16 cellular contexts compared by ENCODE assay signal in genomic region chr2:239445771-239446524, GRCh38. TPM values are rescaled to one million over a fixed set of nuclear protein-coding genes. Genes with fewer than 3 reads are reported as not detected.
A peak's percentile ranks its signal among the peaks of the same experiment; 100 is the strongest.
DNase-seq lines count a peak whose midpoint lies in the region; FAIRE-seq and TF ChIP-seq lines count a peak whose summit lies in the region.
"Had no signal": no experiment of that assay in that cellular context is flagged by ENCODE, and none has a peak within 500 bp of the region (broad histone marks: within the 10 kb centered on the region; RNA-seq: fewer than 3 reads in every experiment).

No MANE protein-coding gene starts in this region.

- no peak overlapping the region for H2AFZ ChIP-seq in H9 (ENCODE audit: low read length)

- no peaks in the 10 kb centered on the region for H3K23me2 ChIP-seq in H9 (ENCODE audit: insufficient read length, low read depth, low read length, poor library complexity, severe bottlenecking)

- H3K27me3 ChIP-seq in HL-60 (ENCODE audit: insufficient read depth, poor library complexity, severe bottlenecking) (no peaks in the 10 kb centered on the region), H9 (ENCODE audit: insufficient read depth, low read length) (no peaks in the 10 kb centered on the region)
- H3K27me3 ChIP-seq: BLaER1 treated with 17β-estradiol and CSF1 and Interleukin-3, amounts not matched to agents 10 nM and 100 nM had no signal

- peaks cover 14% of the 10 kb centered on the region for H3K27me3 Mint-ChIP-seq in chondrocyte (ENCODE audit: low read depth)
- peaks cover 16% of the 10 kb centered on the region for H3K27me3 Mint-ChIP-seq in H9 (ENCODE audit: low read depth)

- H3K36me3 Mint-ChIP-seq in chondrocyte (ENCODE audit: low read depth) (peaks cover 1% of the 10 kb centered on the region), H9 (ENCODE audit: insufficient read depth in 1 of 3, low read depth in 3 of 3) (peaks cover 0 to 19% (median 7%) of the 10 kb centered on the region in 3 experiments; a peak in 6 of 7 replicates)
- H3K36me3 Mint-ChIP-seq: stimulated activated effector memory CD8-positive, alpha-beta T cell treated with anti-CD3 and anti-CD28 coated beads, Interleukin-12 subunit alpha, Interleukin-12 subunit beta, amount 100 ng/mL, for 72 hours had no signal

- no peak overlapping the region for H2BK20ac ChIP-seq in H9 (ENCODE audit: low read depth, low read length, poor library complexity, severe bottlenecking)

- no peak overlapping the region for H3K18ac ChIP-seq in H9 (ENCODE audit: insufficient read length, low read depth, low read length)

- H3K4me3 Mint-ChIP-seq in chondrocyte (ENCODE audit: unreplicated experiment): no peak overlapping the region
- no peak overlapping the region for H3K4me3 Mint-ChIP-seq in H9
- H3K4me3 Mint-ChIP-seq: activated CD4-positive, alpha-beta memory T cell treated with anti-CD3 and anti-CD28 coated beads, Interleukin-2, amount 10 ng/mL, durations not matched to agents 7 days and 5 days; stimulated activated effector memory CD8-positive, alpha-beta T cell treated with anti-CD3 and anti-CD28 coated beads, Interleukin-12 subunit alpha, Interleukin-12 subunit beta, amount 100 ng/mL, for 72 hours had no signal

- TF ChIP-seq CTCF in HL-60 (IDR thresholded peaks at IDR 0.05; ENCODE audit: insufficient read depth, low read length) (no peak), chondrocyte (IDR thresholded peaks at IDR 0.05) (no peak), H9 (conservative IDR thresholded peaks at IDR 0.05) (no peak), coronary artery (IDR thresholded peaks at IDR 0.05) (no peak)

- H3K27ac ChIP-seq in HL-60 (replicated peaks) (peak overlapping the region; percentile 32), H9 (ENCODE audit: insufficient read length, low read depth, low read length) (no peak overlapping the region), coronary artery (no peak overlapping the region)
- H3K27ac ChIP-seq: BLaER1 treated with 17β-estradiol and CSF1 and Interleukin-3, amounts not matched to agents 10 nM and 100 nM had no signal

- no peak overlapping the region for H3K9ac ChIP-seq in H9 (ENCODE audit: extremely low read depth, insufficient read length, low read length)

- H2BK12ac ChIP-seq in H9 (ENCODE audit: insufficient read length, low read depth, low read length): no peak overlapping the region

- no peaks in the 10 kb centered on the region for H3K4me1 ChIP-seq in H9 (ENCODE audit: insufficient read depth, low read length)

- H3K27ac Mint-ChIP-seq in chondrocyte (ENCODE audit: unreplicated experiment): peak overlapping the region; percentile 53
- no peak overlapping the region for H3K27ac Mint-ChIP-seq in H9
- H3K27ac Mint-ChIP-seq: activated CD4-positive, alpha-beta memory T cell treated with anti-CD3 and anti-CD28 coated beads, Interleukin-2, amount 10 ng/mL, durations not matched to agents 7 days and 5 days; stimulated activated effector memory CD8-positive, alpha-beta T cell treated with anti-CD3 and anti-CD28 coated beads, Interleukin-12 subunit alpha, Interleukin-12 subunit beta, amount 100 ng/mL, for 72 hours had no signal

- no CpG with 5 or more reads among the region's 6 CpGs for WGBS in H9 (ENCODE audit: extremely low coverage, insufficient read length, low lambda C conversion rate)

- no peak overlapping the region for H2BK15ac ChIP-seq in H9 (ENCODE audit: low read depth, low read length)

- no peak overlapping the region for H3K4me2 ChIP-seq in H9 (ENCODE audit: insufficient read depth, insufficient read length, low read length)

- H2BK5ac ChIP-seq in H9 (ENCODE audit: insufficient read length, low read length): no peak overlapping the region

- no peak overlapping the region for H4K91ac ChIP-seq in H9 (ENCODE audit: insufficient read length, low read depth, low read length)

- H2BK120ac ChIP-seq in H9 (ENCODE audit: low read depth, low read length, poor library complexity, severe bottlenecking): no peak overlapping the region

- no peak overlapping the region for H3K14ac ChIP-seq in H9 (ENCODE audit: insufficient read depth, low read length)

- no peak for FAIRE-seq in HTR-8/SVneo (lab: Jason Lieb, UNC)
- FAIRE-seq: islet of Langerhans had no signal

- H4K5ac ChIP-seq in H9 (ENCODE audit: insufficient read length, low read depth, low read length): no peak overlapping the region

- no peaks in the 10 kb centered on the region for H4K20me1 ChIP-seq in H9 (ENCODE audit: control insufficient read depth, insufficient read depth, insufficient read length)
- H4K20me1 ChIP-seq: BLaER1 treated with 17β-estradiol and CSF1 and Interleukin-3, amounts not matched to agents 10 nM and 100 nM had no signal

- H3T11ph ChIP-seq in H9 (ENCODE audit: low read length): no peak overlapping the region

- no peak overlapping the region for H3K4me3 ChIP-seq in HL-60 (replicated peaks; ENCODE audit: insufficient read depth, low read length)
- no peak overlapping the region for H3K4me3 ChIP-seq in coronary artery
- H3K4me3 ChIP-seq: BLaER1 treated with 17β-estradiol and CSF1 and Interleukin-3, amounts not matched to agents 10 nM and 100 nM had no signal

- no peak overlapping the region for H2AK5ac ChIP-seq in H9 (ENCODE audit: insufficient read length, low read length)

- no peak overlapping the region for H3K4ac ChIP-seq in H9 (ENCODE audit: low read depth, low read length)

- no peak overlapping the region for H3K56ac ChIP-seq in H9 (ENCODE audit: insufficient read length, low read depth, low read length)

- H3K4me1 Mint-ChIP-seq in chondrocyte (ENCODE audit: low read depth): peaks cover 15% of the 10 kb centered on the region
- H3K4me1 Mint-ChIP-seq in H9: peaks cover 18 to 22% of the 10 kb centered on the region in 2 experiments

- H3K23ac ChIP-seq in H9 (ENCODE audit: insufficient read length, low read depth, low read length): no peak overlapping the region

- H3K79me2 ChIP-seq in H9 (ENCODE audit: insufficient read depth, low read length): no peaks in the 10 kb centered on the region

- H3K79me1 ChIP-seq in H9 (ENCODE audit: insufficient read depth, low read depth, low read length, poor library complexity, severe bottlenecking): no peaks in the 10 kb centered on the region

- peaks cover 7% of the 10 kb centered on the region for H3K9me3 ChIP-seq in H9 (ENCODE audit: control insufficient read depth, low read depth, low read length)

- no peak overlapping the region for H4K8ac ChIP-seq in H9 (replicated peaks; ENCODE audit: insufficient read length, low read depth, low read length)

- DNase-seq in HL-60 (ENCODE audit: low read depth in 1 of 2, low spot score in 1 of 2) (no peak), chondrocyte (ENCODE audit: low spot score) (no peak), hypothalamus (lab: John Stamatoyannopoulos, UW) (peak in 31 of 51 donors; percentile 22 to 89 (median 56)), putamen (ENCODE audit: low spot score) (peak; percentile 94), HTR-8/SVneo (ENCODE audit: insufficient read length, low spot score) (no peak), H9 (no peak), coronary artery (ENCODE audit: low spot score) (no peak), HT-29 (ENCODE audit: low spot score) (no peak)
- DNase-seq: activated CD4-positive, alpha-beta memory T cell treated with anti-CD3 and anti-CD28 coated beads, Interleukin-2, amount 10 ng/mL, durations not matched to agents 7 days and 5 days; activated effector memory CD4-positive, alpha-beta T cell treated with anti-CD3 and anti-CD28 coated beads, Interleukin-2, amount 50 U/mL, for 16 hours; EL; NCI-H2171 treated with DMSO at 0.1 percent for 48 hours; T-helper 2 cell had no signal

- peaks cover 15% of the 10 kb centered on the region for H3K9me3 Mint-ChIP-seq in chondrocyte (ENCODE audit: low read depth)
- H3K9me3 Mint-ChIP-seq in H9: peaks cover 24 to 25% of the 10 kb centered on the region in 2 experiments
- H3K9me3 Mint-ChIP-seq: activated CD4-positive, alpha-beta memory T cell treated with anti-CD3 and anti-CD28 coated beads, Interleukin-2, amount 10 ng/mL, durations not matched to agents 7 days and 5 days; stimulated activated effector memory CD8-positive, alpha-beta T cell treated with anti-CD3 and anti-CD28 coated beads, Interleukin-12 subunit alpha, Interleukin-12 subunit beta, amount 100 ng/mL, for 72 hours had no signal

RNA-seq across cellular contexts. Expression of gene HDAC4, which starts 45.1 kb away (rescaled TPM):
- total RNA-seq in chondrocyte (16.4 to 27.0 TPM (median 22.3 TPM) in 3 replicates), H9 (2021) (27.5 and 32.0 TPM in 2 replicates)
- total RNA-seq in HT-29 (2014; rRNA removed; shearing (Covaris generic)): 16.0 and 19.9 TPM in 2 replicates

Comparison
In these comparisons a context has a peak if more than half of its experiments do, and no peak if none do; other contexts are left out.
1. DNase-seq: peak in hypothalamus (31 of 51) and putamen (single experiment); none in HL-60 (0 of 2), chondrocyte (single experiment), HTR-8/SVneo (single experiment), H9 (single experiment), coronary artery (single experiment) and HT-29 (single experiment).